In genomic region chr3:126181398-126181725, GRCh38 we compare ENCODE assay signal across 10 cellular contexts. TPM values are rescaled to one million over a fixed set of nuclear protein-coding genes. Genes with fewer than 3 reads are reported as not detected.
DNase-seq lines count a peak whose midpoint lies in the region; ATAC-seq and TF ChIP-seq lines count a peak whose summit lies in the region.
"Had no signal": no experiment of that assay in that cellular context is flagged by ENCODE, and none has a peak within 500 bp of the region (broad histone marks: within the 10 kb centered on the region; RNA-seq: fewer than 3 reads in every experiment).

No MANE protein-coding gene starts in this region.

- H3K27ac ChIP-seq in adrenal gland (peak overlapping the region; percentile 86 to 93 (median 89)), hepatocyte (peak overlapping the region; percentile 51), rectal smooth muscle tissue (ENCODE audit: low read depth, low read length) (peak overlapping the region; percentile 16)
- H3K27ac ChIP-seq: C4-2B had no signal

- no peaks in the 10 kb centered on the region for H3K9me3 ChIP-seq in adrenal gland (replicated peaks in 1 of 3)
- H3K9me3 ChIP-seq in hepatocyte (ENCODE audit: low read depth) = no peaks in the 10 kb centered on the region

- no peaks in the 10 kb centered on the region for H3K27me3 ChIP-seq in adrenal gland
- peaks cover 5% of the 10 kb centered on the region for H3K27me3 ChIP-seq in hepatocyte
- H3K27me3 ChIP-seq in rectal smooth muscle tissue (ENCODE audit: control insufficient read depth, insufficient read depth, low read length) = no peaks in the 10 kb centered on the region

- ATAC-seq in GM19324 (IDR thresholded peaks at IDR 0.05; ENCODE audit: low FRiP score, unreplicated experiment) (no peak), HG03045 (IDR thresholded peaks at IDR 0.05; ENCODE audit: unreplicated experiment) (no peak), GM18520 (IDR thresholded peaks at IDR 0.05; ENCODE audit: unreplicated experiment) (no peak)

- intact Hi-C loops in adrenal gland (cut with DNase I) = no loop called here

- TF ChIP-seq POLR2A in adrenal gland (IDR thresholded peaks at IDR 0.05) = no peak

- no peaks in the 10 kb centered on the region for H3K79me2 ChIP-seq in hepatocyte

- peak overlapping the region; percentile 97 for H3K4me2 ChIP-seq in hepatocyte

- no peak overlapping the region for H3K9ac ChIP-seq in rectal smooth muscle tissue (ENCODE audit: low read length)

- H3K9me2 ChIP-seq in hepatocyte (replicated peaks; ENCODE audit: insufficient read depth) = no peaks in the 10 kb centered on the region

- TF ChIP-seq CTCF in adrenal gland (IDR thresholded peaks at IDR 0.05) (no peak), hepatocyte (IDR thresholded peaks at IDR 0.05; ENCODE audit: poor library complexity) (no peak)

- DNase-seq in DMS53 treated with DMSO at 0.1 percent for 48 hours (lab: John Stamatoyannopoulos, UW; ENCODE audit: unreplicated experiment) (peak; percentile 13), adrenal gland (no peak), hepatocyte (ENCODE audit: low spot score) (no peak), SHP77 treated with DMSO at 0.1 percent for 48 hours (lab: John Stamatoyannopoulos, UW) (no peak)
- DNase-seq: naive B cell had no signal

- peaks cover 24 to 26% of the 10 kb centered on the region in 2 donors for H3K4me1 ChIP-seq in adrenal gland (replicated peaks in 1 of 2)
- peaks cover 2% of the 10 kb centered on the region for H3K4me1 ChIP-seq in hepatocyte (ENCODE audit: insufficient read depth)
- H3K4me1 ChIP-seq in rectal smooth muscle tissue (ENCODE audit: control insufficient read depth, insufficient read depth, low read length) = peaks cover 5% of the 10 kb centered on the region

- 7 to 25% (median 12%) methylated on average over 1 of the region's 1 CpG for WGBS in adrenal gland, 4 donors
- 43% methylated on average over 1 of the region's 1 CpG for WGBS in hepatocyte (ENCODE audit: low lambda C conversion rate, missing lambda C conversion rate)

- H3K36me3 ChIP-seq in adrenal gland (replicated peaks in 1 of 2) (no peaks in the 10 kb centered on the region), hepatocyte (replicated peaks; ENCODE audit: insufficient read depth, low read depth) (no peaks in the 10 kb centered on the region), rectal smooth muscle tissue (ENCODE audit: control insufficient read depth, insufficient read depth, low read length) (no peaks in the 10 kb centered on the region)

- peak overlapping the region in 1 of 4 donors; percentile 72 for H3K4me3 ChIP-seq in adrenal gland
- H3K4me3 ChIP-seq in hepatocyte = no peak overlapping the region
- peak overlapping the region; percentile 69 for H3K4me3 ChIP-seq in rectal smooth muscle tissue (ENCODE audit: low read length)

- peak overlapping the region; percentile 85 for H2AFZ ChIP-seq in hepatocyte

- no peaks in the 10 kb centered on the region for H4K20me1 ChIP-seq in hepatocyte (ENCODE audit: insufficient read depth, poor library complexity, severe bottlenecking)

RNA-seq across cellular contexts. Expression of gene ALDH1L1, which starts 1.0 kb away (rescaled TPM):
- total RNA-seq in adrenal gland (100 to 1,000 TPM in 3 of 8 donors, 10 to 100 TPM in 5; 20.1 to 136 (median 82.3) TPM), hepatocyte (15.9 and 25.0 TPM in 2 replicates)
- polyA plus RNA-seq in adrenal gland (10 to 100 TPM; 19.3 to 34.0 (median 22.0) TPM), hepatocyte (15.5 and 22.6 TPM in 2 replicates)

Comparison
In these comparisons a context has a peak if more than half of its experiments do, and no peak if none do; other contexts are left out.
1. H3K27ac ChIP-seq: peak in every context shown above with its lines; median percentile 89 in adrenal gland; 51 in hepatocyte; 16 in rectal smooth muscle tissue.